ENCODE assay signal across 18 cellular contexts in the genomic region with DNA sequence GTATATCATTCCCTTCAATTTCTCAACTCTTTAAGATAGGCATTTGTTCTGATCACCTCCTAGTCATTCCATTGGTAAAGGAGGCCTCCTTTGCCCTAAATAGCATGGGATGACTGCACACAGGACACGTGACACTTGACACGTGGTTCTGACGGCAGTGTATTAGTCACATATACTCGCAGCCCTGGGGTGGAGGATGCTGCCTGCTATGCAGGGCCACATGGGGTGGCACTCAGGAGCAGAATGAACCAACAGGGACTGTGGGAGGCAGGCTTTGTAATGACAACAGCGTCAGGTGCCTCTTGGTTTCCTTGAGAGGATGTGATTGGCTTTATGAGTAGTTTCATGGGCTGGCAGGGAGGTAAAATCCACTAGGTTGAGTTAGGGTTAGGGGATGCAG. TPM values are rescaled to one million over a fixed set of nuclear protein-coding genes. Genes with fewer than 3 reads are reported as not detected.
DNase-seq lines count a peak whose midpoint lies in the region; ATAC-seq, FAIRE-seq and TF ChIP-seq lines count a peak whose summit lies in the region.
"Had no signal": no experiment of that assay in that cellular context is flagged by ENCODE, and none has a peak within 500 bp of the region (broad histone marks: within the 10 kb centered on the region; RNA-seq: fewer than 3 reads in every experiment).

No MANE protein-coding gene starts in this region.

- POLR2A ChIA-PET in HEK293 (lab: Yijun Ruan, JAX), result no interaction called here

- CTCF ChIA-PET in HEK293 (lab: Yijun Ruan, JAX), result no interaction called here

- no peaks in the 10 kb centered on the region; the same call in 1 of the 2 replicates for H3K4me1 ChIP-seq in HEK293 (ENCODE audit: control insufficient read depth, insufficient read depth, low read length)
- no peaks in the 10 kb centered on the region for H3K4me1 ChIP-seq in SJCRH30
- H3K4me1 ChIP-seq in kidney (ENCODE audit: control insufficient read depth in 1 of 2, insufficient read depth in 1 of 2, low read depth in 1 of 2, low read length in 2 of 2), result no peaks in the 10 kb centered on the region
- H3K4me1 ChIP-seq: lower lobe of right lung, upper lobe of left lung had no signal

- no peak for ATAC-seq in GM18505 (IDR thresholded peaks at IDR 0.05; ENCODE audit: unreplicated experiment)
- ATAC-seq: lower lobe of right lung, Right ventricle myocardium inferior, sciatic nerve had no signal

- no peak for FAIRE-seq in kidney (lab: Jason Lieb, UNC)

- H3K36me3 ChIP-seq in HEK293 (ENCODE audit: control insufficient read depth in 2 of 2, insufficient read depth in 1 of 2, low read length in 2 of 2), result no peaks in the 10 kb centered on the region
- no peaks in the 10 kb centered on the region for H3K36me3 ChIP-seq in SJCRH30
- H3K36me3 ChIP-seq in kidney (ENCODE audit: control insufficient read depth in 1 of 2, insufficient read depth in 2 of 2, low read length in 2 of 2), result no peaks in the 10 kb centered on the region
- H3K36me3 ChIP-seq: lower lobe of right lung, upper lobe of left lung had no signal

- H3K27me3 ChIP-seq in SJCRH30, result no peaks in the 10 kb centered on the region
- H3K27me3 ChIP-seq: upper lobe of left lung had no signal

- TF ChIP-seq CTCF in HEK293 (tag by site-specific recombination; IDR thresholded peaks at IDR 0.05) (no peak), kidney (IDR thresholded peaks at IDR 0.05; ENCODE audit: borderline replicate concordance, extremely low read depth, insufficient read depth) (no peak)

- intact Hi-C loops in kidney (cut with DNase I), result no loop called here

- peak; percentile 18 for DNase-seq in EL
- DNase-seq in RPMI7951 (ENCODE audit: low read depth), result peak; percentile 60
- DNase-seq in glomerular visceral epithelial cell (ENCODE audit: extremely low spot score), result peak; percentile 29
- DNase-seq in SJCRH30, result no peak
- DNase-seq in kidney, result no peak
- DNase-seq: activated CD4-positive, alpha-beta memory T cell treated with anti-CD3 and anti-CD28 coated beads, Interleukin-2, amount 10 ng/mL, durations not matched to agents 7 days and 5 days; CD4-positive, alpha-beta T cell; dorsolateral prefrontal cortex; KG1; lower lobe of right lung; NCI-H2029 treated with DMSO at 0.1 percent for 48 hours; NCI-H526 treated with DMSO at 0.1 percent for 48 hours; stimulated activated CD4-positive, alpha-beta T cell treated with anti-CD3 and anti-CD28 coated beads, Interleukin-4, amount 100 ng/mL, for 24 hours; upper lobe of left lung had no signal

- no peak for TF ChIP-seq POLR2A in GM18505 (IDR thresholded peaks at IDR 0.05; ENCODE audit: borderline replicate concordance, extremely low read depth, insufficient read depth, insufficient read length)

- H3K9me3 ChIP-seq in HEK293 (ENCODE audit: control insufficient read depth, insufficient read depth, low read depth, low read length) (no peaks in the 10 kb centered on the region), SJCRH30 (replicated peaks) (no peaks in the 10 kb centered on the region), kidney (ENCODE audit: control insufficient read depth in 1 of 2, low read length in 2 of 2) (no peaks in the 10 kb centered on the region)
- H3K9me3 ChIP-seq: lower lobe of right lung, upper lobe of left lung had no signal

- no peak overlapping the region for H3K9ac ChIP-seq in kidney (ENCODE audit: low read length in 2 of 2)

- H3K27ac ChIP-seq in HEK293 (ENCODE audit: extremely low read depth, low read depth, low read length) (no peak overlapping the region), SJCRH30 (no peak overlapping the region), kidney (ENCODE audit: low read depth in 2 of 2, low read length in 2 of 2) (no peak overlapping the region)
- H3K27ac ChIP-seq: dorsolateral prefrontal cortex, lower lobe of right lung, upper lobe of left lung had no signal

- H3K4me3 ChIP-seq in HEK293 (ENCODE audit: low read depth, low read length) (no peak overlapping the region), SJCRH30 (no peak overlapping the region), kidney (ENCODE audit: low read length in 2 of 2) (no peak overlapping the region)
- H3K4me3 ChIP-seq: dorsolateral prefrontal cortex, lower lobe of right lung, upper lobe of left lung had no signal

TF ChIP-seq in HEK293, 187 proteins besides CTCF, POLR2A, EP300 and RAD21:
- TF ChIP-seq GLIS1 (tag by site-specific recombination; IDR thresholded peaks at IDR 0.05) (peak; percentile 78), ATF2 (tag by site-specific recombination; IDR thresholded peaks at IDR 0.05; ENCODE audit: low read depth) (no peak), BCL11A (tag by site-specific recombination; IDR thresholded peaks at IDR 0.05; ENCODE audit: low read depth) (no peak), ZNF501 (tag by site-specific recombination; IDR thresholded peaks at IDR 0.05) (no peak), ZIC2 (tag by site-specific recombination; IDR thresholded peaks at IDR 0.05) (peak; percentile 57)

RNA-seq across cellular contexts. Expression of gene KCNS3, which starts 9.3 kb away (rescaled TPM):
- 44.5 and 52.8 TPM in 2 replicates for total RNA-seq in RPMI7951 (2014; rRNA removed; shearing (Covaris generic))
- 90.2 and 98.4 TPM in 2 replicates for total RNA-seq in SJCRH30 (2014; rRNA removed; shearing (Covaris generic))
- 7.3 TPM for total RNA-seq in kidney
- polyA plus RNA-seq in kidney (ENCODE audit: insufficient read depth, low read depth, low replicate concordance), result 4.4 TPM
- total RNA-seq: activated CD4-positive, alpha-beta memory T cell treated with anti-CD3 and anti-CD28 coated beads, Interleukin-2, amount 10 ng/mL, durations not matched to agents 7 days and 5 days; CD4-positive, alpha-beta T cell had no signal

RNA-seq across cellular contexts. Expression of gene MSGN1, which starts 52.9 kb away (rescaled TPM):
- not detected in 2 replicates for total RNA-seq in RPMI7951 (2014; rRNA removed; shearing (Covaris generic))
- not detected in 2 replicates for total RNA-seq in SJCRH30 (2014; rRNA removed; shearing (Covaris generic))
- not detected for total RNA-seq in kidney
- polyA plus RNA-seq in kidney (ENCODE audit: insufficient read depth, low read depth, low replicate concordance), result not detected
- total RNA-seq: activated CD4-positive, alpha-beta memory T cell treated with anti-CD3 and anti-CD28 coated beads, Interleukin-2, amount 10 ng/mL, durations not matched to agents 7 days and 5 days; CD4-positive, alpha-beta T cell; dorsolateral prefrontal cortex; lower lobe of right lung; Right ventricle myocardium inferior; sciatic nerve; upper lobe of left lung had no signal

Comparison
In these comparisons a context has a peak if more than half of its experiments do, and no peak if none do; other contexts are left out.
1. DNase-seq: peak in EL (single experiment), RPMI7951 (single experiment) and glomerular visceral epithelial cell (single experiment); none in SJCRH30 (0 of 2) and kidney (single experiment).